8 cellular contexts compared by ENCODE assay signal in the genomic region with DNA sequence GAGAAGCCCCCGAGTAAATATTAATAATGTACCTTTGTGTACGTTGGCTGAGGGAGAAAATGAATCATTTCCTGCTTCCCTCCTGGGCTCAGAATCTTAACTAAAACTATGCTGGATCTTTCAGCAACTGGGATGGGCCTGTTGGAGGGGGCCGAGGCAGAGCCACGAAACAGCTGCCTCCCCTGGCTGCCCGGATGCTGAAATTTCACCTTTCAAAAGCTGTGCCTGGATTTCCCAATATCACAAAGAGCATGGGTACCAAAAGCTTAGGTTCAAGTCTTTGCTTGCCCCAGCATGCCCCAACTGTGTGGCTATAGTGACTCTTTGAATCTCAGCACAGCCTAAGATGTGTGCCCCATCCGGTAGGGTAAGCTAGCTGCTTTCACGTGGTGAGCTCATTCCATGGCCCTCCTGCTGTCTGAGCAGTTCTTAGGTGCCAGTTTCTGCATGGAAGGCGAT.
DNase-seq lines count a peak whose midpoint lies in the region; ATAC-seq and TF ChIP-seq lines count a peak whose summit lies in the region.

No MANE protein-coding gene starts in this region.

- TF ChIP-seq CTCF in AG10803 (conservative IDR thresholded peaks at IDR 0.05; ENCODE audit: low read length) (no peak), HFF-Myc (IDR thresholded peaks at IDR 0.05; ENCODE audit: low read depth, low read length, missing control alignments) (no peak), glutamatergic neuron (IDR thresholded peaks at IDR 0.05; ENCODE audit: partially characterized antibody, unreplicated experiment) (no peak), Peyer's patch (IDR thresholded peaks at IDR 0.05) (no peak)

- no peak for TF ChIP-seq POLR2A in Peyer's patch (IDR thresholded peaks at IDR 0.05)

- H3K4me1 Mint-ChIP-seq in glutamatergic neuron (ENCODE audit: low read depth, unreplicated experiment) = peaks cover 41% of the 10 kb centered on the region

- peak; percentile 65 for DNase-seq in AG10803 (ENCODE audit: low read depth)
- peak; percentile 73 for DNase-seq in HFF-Myc (ENCODE audit: extremely low read depth, low read depth)
- peak; percentile 33 for DNase-seq in SW480 (ENCODE audit: low spot score)
- DNase-seq in glutamatergic neuron = no peak
- no peak for DNase-seq in Peyer's patch
- DNase-seq in cardiac septum (ENCODE audit: low spot score) = no peak

- no peaks in the 10 kb centered on the region for H3K36me3 ChIP-seq in Peyer's patch

- peak overlapping the region; percentile 98 for H3K27ac Mint-ChIP-seq in glutamatergic neuron (ENCODE audit: unreplicated experiment)

- no peak overlapping the region for H3K27ac ChIP-seq in Peyer's patch

- ATAC-seq in GM18861 (IDR thresholded peaks at IDR 0.05; ENCODE audit: unreplicated experiment) (no peak), GM21423 (IDR thresholded peaks at IDR 0.05; ENCODE audit: unreplicated experiment) (no peak)

- no peaks in the 10 kb centered on the region for H3K27me3 ChIP-seq in Peyer's patch

- H3K4me1 ChIP-seq in Peyer's patch = no peaks in the 10 kb centered on the region

- no peak overlapping the region for H3K4me3 ChIP-seq in AG10803 (ENCODE audit: low read length)
- H3K4me3 ChIP-seq in HFF-Myc (replicated peaks; ENCODE audit: low read depth, low read length) = no peak overlapping the region
- H3K4me3 ChIP-seq in Peyer's patch = no peak overlapping the region

- peaks cover 17% of the 10 kb centered on the region for H3K9me3 Mint-ChIP-seq in glutamatergic neuron (ENCODE audit: unreplicated experiment)

- H3K9me3 ChIP-seq in Peyer's patch = no peaks in the 10 kb centered on the region

- no peak overlapping the region for H3K4me3 Mint-ChIP-seq in glutamatergic neuron (ENCODE audit: unreplicated experiment)

- intact Hi-C loops in cardiac septum (cut with DNase I) = no loop called here

- peaks cover 4% of the 10 kb centered on the region for H3K36me3 Mint-ChIP-seq in glutamatergic neuron (ENCODE audit: unreplicated experiment)

- H3K27me3 Mint-ChIP-seq in glutamatergic neuron (ENCODE audit: unreplicated experiment) = peaks cover 9% of the 10 kb centered on the region

Comparison
In these comparisons a context has a peak if more than half of its experiments do, and no peak if none do; other contexts are left out.
1. DNase-seq: peak in AG10803 (single experiment), HFF-Myc (single experiment) and SW480 (single experiment); none in glutamatergic neuron (single experiment), Peyer's patch (0 of 3) and cardiac septum (single experiment).